8 cellular contexts compared by ENCODE assay signal in the genomic region with DNA sequence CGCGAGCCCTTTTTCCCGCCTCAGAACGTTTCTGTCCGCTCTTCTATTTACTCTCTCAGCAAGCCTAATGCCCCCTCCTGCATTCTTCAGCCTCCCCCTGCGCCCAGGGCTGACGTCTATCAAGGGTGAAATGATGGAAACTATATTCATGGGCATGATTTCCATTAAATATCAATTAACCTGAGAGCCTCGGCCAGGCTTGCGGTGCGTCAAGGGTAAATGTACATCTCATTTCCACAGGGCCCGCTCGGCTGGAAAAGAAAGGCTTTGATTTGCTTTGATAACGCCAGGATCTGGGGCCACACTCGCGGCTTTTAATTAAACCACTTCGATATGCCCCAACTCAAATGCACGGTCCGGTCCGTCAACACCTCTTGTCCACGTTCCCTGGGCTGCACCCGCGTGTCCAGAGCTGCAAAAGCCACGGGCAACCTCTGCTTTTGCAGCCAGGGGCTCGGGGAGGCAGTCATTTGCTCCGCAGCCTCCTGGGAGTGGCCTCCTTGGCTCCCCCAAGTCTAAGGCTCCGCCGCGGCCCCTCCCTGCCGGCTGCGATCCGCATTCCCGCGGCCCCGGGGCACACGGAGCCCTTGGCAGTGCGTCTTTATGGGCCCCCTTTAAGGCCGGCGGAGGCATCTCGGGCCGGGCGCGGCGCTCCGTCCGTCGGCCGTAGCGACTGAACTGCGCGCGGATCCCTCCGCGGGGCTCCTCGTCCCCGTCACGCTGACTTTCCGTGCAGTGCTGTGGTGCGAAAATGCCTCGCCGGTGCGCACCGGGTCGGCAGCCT. TPM values are rescaled to one million over a fixed set of nuclear protein-coding genes. Genes with fewer than 3 reads are reported as not detected.
A peak's percentile ranks its signal among the peaks of the same experiment; 100 is the strongest.
DNase-seq lines count a peak whose midpoint lies in the region; ATAC-seq and TF ChIP-seq lines count a peak whose summit lies in the region.

Gene HOXD8, plus strand, starts transcription at position 693 of the 784 bp plus-strand sequence. CDS start 662 bp downstream, outside the sequence.

- peak within 1 kb of the TSS; percentile 66 to 99 (median 89) for H3K27ac ChIP-seq in adrenal gland
- H3K27ac ChIP-seq in stomach smooth muscle (ENCODE audit: low read length), result no peak within 1 kb of the TSS

- H3K27me3 ChIP-seq in adrenal gland, result no peaks in the 10 kb centered on the region
- no peaks in the 10 kb centered on the region for H3K27me3 ChIP-seq in kidney epithelial cell (ENCODE audit: control insufficient read depth, insufficient read depth, low read length)
- peaks cover 72 to 91% of the 10 kb centered on the region in 2 donors for H3K27me3 ChIP-seq in stomach smooth muscle (ENCODE audit: control insufficient read depth in 1 of 2, insufficient read depth in 2 of 2, low read length in 2 of 2)

- H3K36me3 ChIP-seq in adrenal gland (replicated peaks in 1 of 2) (peaks cover 0 to 2% of the 10 kb centered on the region in 2 donors), kidney epithelial cell (ENCODE audit: control insufficient read depth, insufficient read depth, low read length) (no peaks in the 10 kb centered on the region), stomach smooth muscle (ENCODE audit: control insufficient read depth in 2 of 2, insufficient read depth in 2 of 2, low read length in 2 of 2) (no peaks in the 10 kb centered on the region)

- TF ChIP-seq POLR2A in adrenal gland (IDR thresholded peaks at IDR 0.05), result peak; percentile 1 to 22

- H3K9me3 ChIP-seq in adrenal gland (replicated peaks in 1 of 3) (no peaks in the 10 kb centered on the region), stomach smooth muscle (ENCODE audit: control insufficient read depth in 2 of 2, low read length in 2 of 2) (peaks cover 0 to 3% of the 10 kb centered on the region in 2 donors)

- DNase-seq in Daoy (ENCODE audit: low read depth) (peak; percentile 84), NCI-H1930 (lab: John Stamatoyannopoulos, UW) (peak; percentile 65 to 81), adrenal gland (peak; percentile 67 to 87 (median 80)), kidney epithelial cell (ENCODE audit: low read depth) (no peak), NAMALWA (ENCODE audit: low spot score) (no peak)
- no peak for DNase-seq in activated CD4-positive, alpha-beta T cell treated with anti-CD3 and anti-CD28 coated beads for 4 hours

- H3K4me3 ChIP-seq in adrenal gland (peak within 1 kb of the TSS in 2 of 4 donors; percentile 42 to 78), kidney epithelial cell (ENCODE audit: low read depth, low read length) (peak within 1 kb of the TSS; percentile 67), stomach smooth muscle (ENCODE audit: low read length in 2 of 2) (peak within 1 kb of the TSS; percentile 12 to 59)

- no peak for ATAC-seq in GM18517 (IDR thresholded peaks at IDR 0.05; ENCODE audit: unreplicated experiment)

- intact Hi-C loops in adrenal gland (cut with DNase I), result loop anchor here (5.0 to 10.0 kb wide), 6 partner anchors 328 to 1023 kb away; no protein-coding TSS in a partner anchor

- H3K4me1 ChIP-seq in adrenal gland (replicated peaks in 1 of 2) (peaks cover 4 to 24% of the 10 kb centered on the region in 2 donors), stomach smooth muscle (ENCODE audit: control insufficient read depth, insufficient read depth, low read length) (peaks cover 19% of the 10 kb centered on the region)

- H3K9ac ChIP-seq in stomach smooth muscle (ENCODE audit: low read length in 2 of 2), result no peak within 1 kb of the TSS

- TF ChIP-seq CTCF in adrenal gland (IDR thresholded peaks at IDR 0.05), result peak in 2 of 6 experiments; percentile 19 to 25
- TF ChIP-seq CTCF in kidney epithelial cell (IDR thresholded peaks at IDR 0.05; ENCODE audit: insufficient read depth, low read length, poor library complexity, severe bottlenecking), result no peak

- WGBS in adrenal gland, 4 donors, result 3 to 14% (median 6%) methylated on average over 19 to 63 of the region's 63 CpGs

RNA-seq across cellular contexts. Expression of gene HOXD8, which starts in this region (rescaled TPM):
- total RNA-seq in Daoy (2014; rRNA removed; shearing (Covaris generic)), result 9.7 and 9.9 TPM in 2 replicates
- total RNA-seq in adrenal gland, result 10 to 100 TPM; 11.3 to 46.2 (median 35.0) TPM
- polyA plus RNA-seq in adrenal gland, result 10 to 100 TPM; 14.4 to 19.8 (median 17.3) TPM
- total RNA-seq in kidney epithelial cell, result 18.1 and 22.5 TPM in 2 replicates

Comparison
In these comparisons a context has a peak if more than half of its experiments do, and no peak if none do; other contexts are left out.
1. DNase-seq: peak in Daoy (single experiment), NCI-H1930 (2 of 2) and adrenal gland (7 of 7); none in kidney epithelial cell (single experiment), NAMALWA (single experiment) and activated CD4-positive, alpha-beta T cell treated with anti-CD3 and anti-CD28 coated beads for 4 hours (0 of 2).